8 cellular contexts compared by ENCODE assay signal in the genomic region with DNA sequence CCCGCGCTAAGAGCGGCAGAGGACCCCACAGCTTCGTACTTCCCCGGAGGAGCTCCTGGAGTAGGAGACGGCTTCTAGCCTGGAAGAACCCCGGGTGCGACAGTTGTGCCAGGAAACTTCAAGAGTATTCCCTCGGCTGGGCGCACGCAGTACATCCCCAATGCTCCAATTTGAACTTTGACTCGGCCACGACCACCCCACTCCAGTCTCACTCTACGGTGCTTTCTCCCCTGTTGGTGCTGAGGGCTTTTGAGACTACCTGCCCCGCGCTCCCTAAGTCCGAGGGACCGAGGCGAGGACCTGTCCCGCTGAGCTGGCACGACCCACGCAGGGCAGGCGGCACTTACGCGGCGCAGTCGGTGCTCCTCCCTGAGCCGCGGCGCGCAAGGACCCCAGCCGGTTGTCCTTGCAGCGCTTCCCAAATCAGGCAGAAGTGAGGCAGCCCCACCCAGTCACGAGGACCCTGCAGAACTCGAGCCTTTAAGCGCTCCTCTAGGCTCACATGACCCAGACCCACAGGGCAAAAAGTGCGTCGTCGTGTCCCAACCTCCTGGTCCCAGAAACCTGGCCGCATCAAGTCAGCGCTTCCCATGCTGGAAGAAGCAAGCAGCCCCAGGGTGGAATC. TPM values are rescaled to one million over a fixed set of nuclear protein-coding genes. Genes with fewer than 3 reads are reported as not detected.
DNase-seq lines count a peak whose midpoint lies in the region; ATAC-seq and TF ChIP-seq lines count a peak whose summit lies in the region.

A gene (minus strand): TSS at position 456 of the 625 bp plus-strand sequence. CDS start 25,476 bp downstream, outside the sequence.

- peaks cover 13% of the 10 kb centered on the region in 2 donors for H3K4me1 ChIP-seq in gastrocnemius medialis

- TF ChIP-seq POLR2A in gastrocnemius medialis (IDR thresholded peaks at IDR 0.05): peak; percentile 62 to 66

- in situ Hi-C loops in astrocyte of the cerebellum (cut with HindIII; ENCODE audit: low sequenced_read_pairs) (no loop called here), gastrocnemius medialis (cut with MboI; ENCODE audit: low sequenced_read_pairs in 4 of 4) (no loop called here)

- H3K36me3 ChIP-seq in gastrocnemius medialis: no peaks in the 10 kb centered on the region

- no peaks in the 10 kb centered on the region for H3K9me3 ChIP-seq in gastrocnemius medialis

- DNase-seq in CD1c-positive myeloid dendritic cell (ENCODE audit: extremely low spot score) (peak; percentile 87), NCI-H146 (lab: John Stamatoyannopoulos, UW) (peak; percentile 81), astrocyte of the cerebellum (ENCODE audit: low read depth) (no peak), iPS-NIHi7 (ENCODE audit: extremely low spot score) (peak; percentile 71), gastrocnemius medialis (peak; percentile 56 to 74)

- peak within 1 kb of the TSS; percentile 8 to 72 (median 70) for H3K27ac ChIP-seq in gastrocnemius medialis

- no peaks in the 10 kb centered on the region for H3K27me3 ChIP-seq in gastrocnemius medialis

- TF ChIP-seq CTCF in astrocyte of the cerebellum (IDR thresholded peaks at IDR 0.05; ENCODE audit: low read depth, low read length, missing control alignments): no peak
- no peak for TF ChIP-seq CTCF in gastrocnemius medialis (IDR thresholded peaks at IDR 0.05 in 4 of 5, conservative IDR thresholded peaks at IDR 0.05 in 1 of 5)

- ATAC-seq in gastrocnemius medialis (peak; percentile 52 to 61), GM21390 (IDR thresholded peaks at IDR 0.05; ENCODE audit: unreplicated experiment) (no peak), GM18861 (IDR thresholded peaks at IDR 0.05; ENCODE audit: unreplicated experiment) (no peak), HG02885 (IDR thresholded peaks at IDR 0.05; ENCODE audit: poor library complexity, unreplicated experiment) (no peak)

- intact Hi-C loops in gastrocnemius medialis (cut with DNase I; ENCODE audit: low total_unique reads): no loop called here

- H3K4me3 ChIP-seq in astrocyte of the cerebellum (ENCODE audit: low read depth, low read length) (peak within 1 kb of the TSS; percentile 52), gastrocnemius medialis (peak within 1 kb of the TSS; percentile 53 to 71 (median 56))

RNA-seq across cellular contexts. Expression of the gene that starts here (rescaled TPM):
- total RNA-seq in gastrocnemius medialis: 10 to 100 TPM in 1 of 4 donors, 1 to 10 TPM in 3; 5.6 to 11.8 (median 6.2) TPM

Comparison
In these comparisons a context has a peak if more than half of its experiments do, and no peak if none do; other contexts are left out.
1. ATAC-seq: peak in gastrocnemius medialis (2 of 2); none in GM21390 (single experiment), GM18861 (single experiment) and HG02885 (single experiment).